ENCODE assay signal across 1 cellular context in genomic region chr6:2989332-2990178, GRCh38.
TF ChIP-seq lines count a peak whose summit lies in the region.

No MANE protein-coding gene starts in this region.

TF ChIP-seq in HEK293, 187 proteins besides CTCF, POLR2A, EP300 and RAD21 (continued from another document and continues in another):
- no peak for TF ChIP-seq ATF2 (tag by site-specific recombination; IDR thresholded peaks at IDR 0.05; ENCODE audit: low read depth)
- no peak for TF ChIP-seq ZNF791 (tag by site-specific recombination; IDR thresholded peaks at IDR 0.05)
- no peak for TF ChIP-seq ZBTB26 (tag by site-specific recombination; optimal IDR thresholded peaks at IDR 0.05)
- no peak for TF ChIP-seq ZNF324 (tag by site-specific recombination; IDR thresholded peaks at IDR 0.05)
- no peak for TF ChIP-seq ZNF146 (tag by site-specific recombination; IDR thresholded peaks at IDR 0.05)
- no peak for TF ChIP-seq GLIS1 (tag by site-specific recombination; IDR thresholded peaks at IDR 0.05)
- peak; percentile 25; the same call in 1 of the 2 replicates for TF ChIP-seq WT1 (tag by site-specific recombination; IDR thresholded peaks at IDR 0.05)
- no peak for TF ChIP-seq ZNF214 (tag by site-specific recombination; IDR thresholded peaks at IDR 0.05; ENCODE audit: borderline replicate concordance)
- TF ChIP-seq ZNF18 (tag by site-specific recombination; IDR thresholded peaks at IDR 0.05) = no peak
- TF ChIP-seq ZBTB48 (tag by site-specific recombination; IDR thresholded peaks at IDR 0.05) = peak; percentile 80
- no peak for TF ChIP-seq ZNF473 (tag by site-specific recombination; IDR thresholded peaks at IDR 0.05)
- no peak for TF ChIP-seq ZNF398 (tag by site-specific recombination; IDR thresholded peaks at IDR 0.05)
- no peak for TF ChIP-seq ZNF610 (tag by site-specific recombination; IDR thresholded peaks at IDR 0.05; ENCODE audit: borderline replicate concordance)
- TF ChIP-seq ZNF585B (tag by site-specific recombination; IDR thresholded peaks at IDR 0.05) = no peak
- TF ChIP-seq ZNF10 (tag by site-specific recombination; IDR thresholded peaks at IDR 0.05) = 0 out of 2 replicates have a peak, but pooled peaks have one; percentile 5
- TF ChIP-seq ZNF24 (tag by site-specific recombination; IDR thresholded peaks at IDR 0.05) = no peak
- TF ChIP-seq ZNF280C (tag by site-specific recombination; IDR thresholded peaks at IDR 0.05) = no peak
- no peak for TF ChIP-seq ZNF239 (tag by site-specific recombination; IDR thresholded peaks at IDR 0.05)
- no peak for TF ChIP-seq REPIN1 (tag by site-specific recombination; IDR thresholded peaks at IDR 0.05; ENCODE audit: low read depth)
- TF ChIP-seq ZSCAN18 (tag by site-specific recombination; IDR thresholded peaks at IDR 0.05) = no peak
- TF ChIP-seq ZNF510 (tag by site-specific recombination; IDR thresholded peaks at IDR 0.05; ENCODE audit: insufficient replicate concordance) = no peak
- TF ChIP-seq ZNF600 (tag by site-specific recombination; IDR thresholded peaks at IDR 0.05) = peak; percentile 70
- TF ChIP-seq ZNF121 (tag by site-specific recombination; IDR thresholded peaks at IDR 0.05) = no peak
- TF ChIP-seq ZNF184 (tag by site-specific recombination; IDR thresholded peaks at IDR 0.05) = no peak; the same call in 1 of the 2 replicates
- peak; percentile 77 for TF ChIP-seq ZBTB17 (tag by site-specific recombination; IDR thresholded peaks at IDR 0.05)
- no peak for TF ChIP-seq BCL11A (tag by site-specific recombination; IDR thresholded peaks at IDR 0.05; ENCODE audit: low read depth)
- TF ChIP-seq SALL2 (tag by site-specific recombination; IDR thresholded peaks at IDR 0.05; ENCODE audit: borderline replicate concordance) = no peak
- TF ChIP-seq ZNF530 (tag by site-specific recombination; IDR thresholded peaks at IDR 0.05; ENCODE audit: low read depth) = no peak
- TF ChIP-seq ZNF776 (tag by site-specific recombination; IDR thresholded peaks at IDR 0.05; ENCODE audit: borderline replicate concordance) = no peak
- TF ChIP-seq TRIM28 (IDR thresholded peaks at IDR 0.05; ENCODE audit: borderline replicate concordance, low read length) = no peak
- no peak for TF ChIP-seq PRDM6 (tag by site-specific recombination; IDR thresholded peaks at IDR 0.05)
- TF ChIP-seq ZNF433 (tag by site-specific recombination; IDR thresholded peaks at IDR 0.05; ENCODE audit: low read depth) = no peak
- TF ChIP-seq ZNF391 (tag by site-specific recombination; IDR thresholded peaks at IDR 0.05; ENCODE audit: borderline replicate concordance, low read depth) = no peak
- TF ChIP-seq ZNF423 (tag by site-specific recombination; IDR thresholded peaks at IDR 0.05) = no peak
- no peak for TF ChIP-seq ZNF621 (tag by site-specific recombination; IDR thresholded peaks at IDR 0.05)
- TF ChIP-seq ZNF266 (tag by site-specific recombination; IDR thresholded peaks at IDR 0.05; ENCODE audit: low read depth) = no peak
- TF ChIP-seq SCRT2 (tag by site-specific recombination; IDR thresholded peaks at IDR 0.05) = peak; percentile 60
- TF ChIP-seq OSR2 (tag by site-specific recombination; IDR thresholded peaks at IDR 0.05) = no peak
- no peak for TF ChIP-seq ZNF174 (tag by site-specific recombination; IDR thresholded peaks at IDR 0.05)
- no peak for TF ChIP-seq HIC1 (tag by site-specific recombination; IDR thresholded peaks at IDR 0.05)
- TF ChIP-seq PBX3 (CRISPR knock-in tag; IDR thresholded peaks at IDR 0.05) = no peak
- TF ChIP-seq ZBTB44 (tag by site-specific recombination; IDR thresholded peaks at IDR 0.05) = no peak; the same call in 1 of the 2 replicates
- peak; percentile 52; the same call in 1 of the 2 replicates for TF ChIP-seq ZBTB20 (tag by site-specific recombination; IDR thresholded peaks at IDR 0.05)
- TF ChIP-seq ZNF529 (tag by site-specific recombination; IDR thresholded peaks at IDR 0.05; ENCODE audit: insufficient replicate concordance) = no peak
